In the genomic region with DNA sequence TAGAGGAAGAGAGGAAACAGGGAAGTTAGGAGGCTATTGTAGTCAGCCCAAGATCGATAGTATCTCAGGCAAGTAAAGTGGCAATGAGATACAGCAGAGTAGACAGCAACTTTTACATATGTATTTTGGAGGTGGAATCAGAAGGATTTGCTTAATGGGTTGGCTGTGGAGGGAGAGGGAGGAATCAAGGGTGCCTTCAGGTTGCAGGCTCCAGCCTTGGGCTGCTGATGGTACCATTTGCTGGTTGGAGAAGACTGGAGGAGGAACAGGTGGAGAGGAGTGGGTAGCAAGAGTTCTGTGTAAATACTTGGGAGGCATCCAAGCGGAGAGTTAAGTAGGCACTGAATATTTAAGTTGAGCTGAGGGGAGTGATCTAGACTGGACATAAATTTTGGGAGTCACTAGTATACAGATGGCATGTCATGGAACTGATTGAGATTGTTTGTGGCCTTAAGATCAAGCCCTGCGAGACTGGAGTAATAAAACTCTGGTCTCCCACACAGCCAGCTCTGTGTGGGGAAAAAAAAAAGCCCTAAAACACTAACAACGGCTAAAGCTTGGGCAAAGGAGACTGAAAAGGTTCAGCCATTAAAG, we compare ENCODE assay signal across 12 cellular contexts. TPM values are rescaled to one million over a fixed set of nuclear protein-coding genes. Genes with fewer than 3 reads are reported as not detected.
DNase-seq lines count a peak whose midpoint lies in the region; TF ChIP-seq lines count a peak whose summit lies in the region.
"Had no signal": no experiment of that assay in that cellular context is flagged by ENCODE, and none has a peak within 500 bp of the region (broad histone marks: within the 10 kb centered on the region; RNA-seq: fewer than 3 reads in every experiment).

No MANE protein-coding gene starts in this region.

- H3K9me3 ChIP-seq in endodermal cell (ENCODE audit: control insufficient read depth, low read length) (no peaks in the 10 kb centered on the region), subcutaneous abdominal adipose tissue (ENCODE audit: control insufficient read depth in 5 of 5, low read length in 5 of 5) (no peaks in the 10 kb centered on the region)
- H3K9me3 ChIP-seq: mucosa of descending colon, transverse colon had no signal

- H3K27ac Mint-ChIP-seq in endodermal cell (no peak overlapping the region), endothelial cell (ENCODE audit: unreplicated experiment) (no peak overlapping the region)

- peaks cover 37% of the 10 kb centered on the region for H3K4me1 Mint-ChIP-seq in endodermal cell
- H3K4me1 Mint-ChIP-seq in endothelial cell (ENCODE audit: unreplicated experiment) = peaks cover 19% of the 10 kb centered on the region

- peak overlapping the region; percentile 98 for H3K4me3 ChIP-seq in endodermal cell (ENCODE audit: low read length)
- H3K4me3 ChIP-seq in subcutaneous abdominal adipose tissue (ENCODE audit: low read depth in 1 of 5, low read length in 5 of 5) = peak overlapping the region in 1 of 5 donors; percentile 7
- H3K4me3 ChIP-seq in lower leg skin (ENCODE audit: low read depth, poor library complexity, severe bottlenecking) = no peak overlapping the region
- H3K4me3 ChIP-seq: mucosa of descending colon, transverse colon had no signal

- H3K27me3 Mint-ChIP-seq in endodermal cell (ENCODE audit: insufficient read depth) (no peaks in the 10 kb centered on the region), endothelial cell (ENCODE audit: unreplicated experiment) (peaks cover 14% of the 10 kb centered on the region)
- H3K27me3 Mint-ChIP-seq: central memory CD8-positive, alpha-beta T cell had no signal

- no peak for TF ChIP-seq CTCF in endodermal cell (conservative IDR thresholded peaks at IDR 0.05)
- no peak for TF ChIP-seq CTCF in lower leg skin (IDR thresholded peaks at IDR 0.05)
- TF ChIP-seq CTCF in endothelial cell (IDR thresholded peaks at IDR 0.05; ENCODE audit: unreplicated experiment) = no peak

- no peak overlapping the region for H3K4me3 Mint-ChIP-seq in endodermal cell
- H3K4me3 Mint-ChIP-seq in endothelial cell (ENCODE audit: unreplicated experiment) = no peak overlapping the region
- H3K4me3 Mint-ChIP-seq: central memory CD8-positive, alpha-beta T cell had no signal

- H3K9ac ChIP-seq in endodermal cell (ENCODE audit: extremely low read depth, low read length, poor library complexity, severe bottlenecking) = no peak overlapping the region
- no peak overlapping the region for H3K9ac ChIP-seq in subcutaneous abdominal adipose tissue (ENCODE audit: low read length in 5 of 5)

- 94 to 98% methylated on average over 4 of the region's 4 CpGs for WGBS in endodermal cell (ENCODE audit: insufficient coverage in 1 of 2, insufficient read length in 1 of 2), 2 experiments
- WGBS in lower leg skin, 2 donors = 61 to 64% methylated on average over 4 of the region's 4 CpGs

- no peaks in the 10 kb centered on the region for H3K36me3 ChIP-seq in endodermal cell (ENCODE audit: control insufficient read depth, insufficient read depth, low read length)
- H3K36me3 ChIP-seq in subcutaneous abdominal adipose tissue (ENCODE audit: control insufficient read depth in 5 of 5, insufficient read depth in 5 of 5, low read length in 5 of 5) = no peaks in the 10 kb centered on the region
- H3K36me3 ChIP-seq: transverse colon had no signal

- no peaks in the 10 kb centered on the region for H3K9me3 Mint-ChIP-seq in endodermal cell
- no peaks in the 10 kb centered on the region for H3K9me3 Mint-ChIP-seq in endothelial cell (ENCODE audit: unreplicated experiment)
- H3K9me3 Mint-ChIP-seq: central memory CD8-positive, alpha-beta T cell had no signal

- no peak for TF ChIP-seq POLR2A in lower leg skin (IDR thresholded peaks at IDR 0.05)

- H3K36me3 Mint-ChIP-seq in endodermal cell (ENCODE audit: low read depth) = peaks cover 12% of the 10 kb centered on the region
- H3K36me3 Mint-ChIP-seq in endothelial cell (ENCODE audit: low read depth, unreplicated experiment) = peaks cover 12% of the 10 kb centered on the region

- H3K27ac ChIP-seq in endodermal cell (ENCODE audit: low read depth, low read length) (no peak overlapping the region), subcutaneous abdominal adipose tissue (ENCODE audit: low read depth, low read length) (peak overlapping the region; percentile 66)

- peak; percentile 14 for DNase-seq in NCI-H345 (lab: John Stamatoyannopoulos, UW)
- DNase-seq in NCI-H345 treated with DMSO at 0.1 percent for 48 hours (lab: John Stamatoyannopoulos, UW; ENCODE audit: unreplicated experiment) = no peak
- peak; percentile 95 for DNase-seq in NCI-H187 treated with DMSO at 0.1 percent for 48 hours (lab: John Stamatoyannopoulos, UW)
- no peak for DNase-seq in endodermal cell
- no peak for DNase-seq in lower leg skin (ENCODE audit: low spot score in 2 of 2)
- no peak for DNase-seq in NCI-H446 treated with DMSO at 0.1 percent for 48 hours (lab: John Stamatoyannopoulos, UW)
- no peak for DNase-seq in endothelial cell (ENCODE audit: low spot score)
- DNase-seq: activated CD4-positive, alpha-beta T cell treated with anti-CD3 and anti-CD28 coated beads, Interleukin-2, amount 50 U/mL, for 48 hours; mucosa of descending colon; transverse colon had no signal

- H3K4me1 ChIP-seq in endodermal cell (ENCODE audit: control insufficient read depth, insufficient read depth, low read length) (peaks cover 3% of the 10 kb centered on the region), subcutaneous abdominal adipose tissue (ENCODE audit: control insufficient read depth in 5 of 5, insufficient read depth in 5 of 5, low read length in 5 of 5) (peaks cover 0 to 58% (median 52%) of the 10 kb centered on the region in 5 donors)

- H3K27me3 ChIP-seq in endodermal cell (ENCODE audit: control insufficient read depth, insufficient read depth, low read length, poor library complexity, severe bottlenecking) = no peaks in the 10 kb centered on the region
- no peaks in the 10 kb centered on the region for H3K27me3 ChIP-seq in subcutaneous abdominal adipose tissue (ENCODE audit: control insufficient read depth in 5 of 5, insufficient read depth in 4 of 5, low read length in 5 of 5)
- H3K27me3 ChIP-seq: transverse colon had no signal

- intact Hi-C loops in lower leg skin (cut with DNase I; ENCODE audit: low total_unique reads) = no loop called here

RNA-seq across cellular contexts. Expression of a gene that starts 5.3 kb away (rescaled TPM):
- 10 to 100 TPM; 11.6 to 14.9 TPM for total RNA-seq in endodermal cell
- polyA plus RNA-seq in endodermal cell (2013, experiment 1 of 2) = 7.7 TPM
- 6.8 TPM for polyA plus RNA-seq in endodermal cell (2013, experiment 2 of 2)
- total RNA-seq in lower leg skin = 10 to 100 TPM; 19.4 to 23.4 (median 20.5) TPM
- 9.2 TPM for total RNA-seq in endothelial cell (ENCODE audit: unreplicated experiment)

RNA-seq across cellular contexts. Expression of a gene that starts 41.2 kb away (rescaled TPM):
- 10 to 100 TPM; 16.7 to 21.9 TPM for total RNA-seq in endodermal cell
- 28.6 TPM for polyA plus RNA-seq in endodermal cell (2013, experiment 1 of 2)
- 21.4 TPM for polyA plus RNA-seq in endodermal cell (2013, experiment 2 of 2)
- total RNA-seq in lower leg skin = 10 to 100 TPM; 40.3 to 55.5 (median 45.3) TPM
- 23.4 TPM for total RNA-seq in endothelial cell (ENCODE audit: unreplicated experiment)

Comparison
In these comparisons a context has a peak if more than half of its experiments do, and no peak if none do; other contexts are left out.
1. DNase-seq: peak in NCI-H345 (single experiment) and NCI-H187 treated with DMSO at 0.1 percent for 48 hours (single experiment); none in NCI-H345 treated with DMSO at 0.1 percent for 48 hours (single experiment), endodermal cell (single experiment), lower leg skin (0 of 2), NCI-H446 treated with DMSO at 0.1 percent for 48 hours (single experiment) and endothelial cell (single experiment).